In the genomic region with DNA sequence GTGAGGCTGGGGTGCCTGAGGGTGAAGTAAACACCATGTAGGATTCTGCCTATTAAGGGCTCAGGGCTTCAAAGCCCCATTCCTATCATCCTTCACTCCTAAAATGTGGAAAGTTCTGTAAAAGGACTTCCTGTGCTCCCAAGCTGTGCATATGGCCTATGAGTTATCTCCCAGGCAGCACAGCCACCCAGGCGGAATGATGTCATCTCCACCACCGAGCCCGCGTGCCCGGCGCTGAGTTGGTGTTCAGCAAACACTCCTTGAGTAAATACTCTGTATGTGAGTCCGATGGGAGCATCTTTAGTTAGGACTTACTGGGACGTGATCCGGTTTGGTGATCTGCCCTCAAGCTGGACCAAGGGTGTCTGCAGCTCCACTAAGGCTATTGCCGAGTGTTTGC, we compare ENCODE assay signal across 16 cellular contexts.
DNase-seq lines count a peak whose midpoint lies in the region; ATAC-seq and TF ChIP-seq lines count a peak whose summit lies in the region.
"Had no signal": no experiment of that assay in that cellular context is flagged by ENCODE, and none has a peak within 500 bp of the region (broad histone marks: within the 10 kb centered on the region; RNA-seq: fewer than 3 reads in every experiment).

No MANE protein-coding gene starts in this region.

- POLR2A ChIA-PET in Panc1 (lab: Charles Lee): no interaction called here

- in situ Hi-C loops in GM23248 (cut with MboI) (no loop called here), Panc1 (cut with HindIII; ENCODE audit: low pct_unique_long_range_greater_than_20kb, low sequenced_read_pairs) (no loop called here)

- CTCF ChIA-PET in Panc1 (lab: Charles Lee): interaction anchor here (0.7 kb wide), 1 partner anchor 77 kb away, joined by 3 read pairs; no protein-coding TSS in a partner anchor

- H3K4me1 ChIP-seq in GM23248 (ENCODE audit: insufficient read depth): no peaks in the 10 kb centered on the region
- H3K4me1 ChIP-seq in Panc1 (ENCODE audit: control insufficient read depth, insufficient read depth, low read length): no peaks in the 10 kb centered on the region
- H3K4me1 ChIP-seq in spleen: no peaks in the 10 kb centered on the region
- H3K4me1 ChIP-seq: SJCRH30, suprapubic skin had no signal

- H3K4me2 ChIP-seq in GM23248 (ENCODE audit: unreplicated experiment): no peak overlapping the region

- WGBS in GM23248 (ENCODE audit: low coverage in 1 of 2, low lambda C conversion rate in 2 of 2, missing lambda C conversion rate in 2 of 2), 2 experiments: 39 to 47% methylated on average over 10 of the region's 10 CpGs
- WGBS in spleen, 5 donors: 75 to 90% (median 84%) methylated on average over 10 of the region's 10 CpGs

- DNase-seq in AG08396 (ENCODE audit: low spot score) (peak; percentile 13), GM23248 (peak; percentile 20), Panc1 (ENCODE audit: low read depth, low spot score) (peak; percentile 8), foreskin fibroblast (peak; percentile 29 to 44), spleen (no peak), NCI-H82 (lab: John Stamatoyannopoulos, UW) (no peak), UCSD-AML1 (lab: John Stamatoyannopoulos, UW; ENCODE audit: unreplicated experiment) (no peak)
- DNase-seq: activated naive CD4-positive, alpha-beta T cell treated with anti-CD3 and anti-CD28 coated beads, Interleukin-2, amount 50 U/mL, for 16 hours; activated T-cell treated with anti-CD3 and anti-CD28 coated beads, Interleukin-2, amount 50 U/mL, for 4 hours; effector CD4-positive, alpha-beta T cell; glutamatergic neuron; NCI-H187 treated with DMSO at 0.1 percent for 48 hours; NCI-H446; SJCRH30 had no signal

- BruUV-seq in Panc1 (replicated peaks; lab: Mats Ljungman, UMichigan): no TSS peak

- H3K9me2 ChIP-seq in GM23248 (ENCODE audit: insufficient read depth): no peaks in the 10 kb centered on the region

- no peaks in the 10 kb centered on the region for H3K79me2 ChIP-seq in GM23248 (ENCODE audit: insufficient read depth)

- no peaks in the 10 kb centered on the region for H4K20me1 ChIP-seq in GM23248 (ENCODE audit: insufficient read depth)

- no peak for TF ChIP-seq POLR2A in spleen (IDR thresholded peaks at IDR 0.05)

- intact Hi-C loops in Panc1 (cut with micrococcal nuclease; ENCODE audit: unreplicated experiment): no loop called here
- intact Hi-C loops in spleen (cut with DNase I; ENCODE audit: low total_unique reads): no loop called here

- no peaks in the 10 kb centered on the region for H3F3A ChIP-seq in GM23248 (ENCODE audit: insufficient read depth)

- H3K4me3 ChIP-seq in GM23248: no peak overlapping the region
- H3K4me3 ChIP-seq in Panc1 (ENCODE audit: low read depth in 2 of 2, low read length in 2 of 2): no peak overlapping the region
- H3K4me3 ChIP-seq in foreskin fibroblast (ENCODE audit: low read depth in 1 of 2, low read length in 2 of 2): no peak overlapping the region
- no peak overlapping the region for H3K4me3 ChIP-seq in spleen
- H3K4me3 ChIP-seq: SJCRH30, suprapubic skin had no signal

- H3K9ac ChIP-seq in GM23248: no peak overlapping the region

- no peak overlapping the region for H2AFZ ChIP-seq in GM23248

- no peaks in the 10 kb centered on the region for H3K27me3 ChIP-seq in GM23248 (replicated peaks; ENCODE audit: insufficient read depth)
- no peaks in the 10 kb centered on the region for H3K27me3 ChIP-seq in Panc1 (ENCODE audit: control insufficient read depth, insufficient read depth, low read length)
- no peaks in the 10 kb centered on the region for H3K27me3 ChIP-seq in spleen (replicated peaks in 1 of 7)
- H3K27me3 ChIP-seq: SJCRH30 had no signal

- ATAC-seq in Panc1 (no peak), GM21360 (IDR thresholded peaks at IDR 0.05; ENCODE audit: unreplicated experiment) (no peak)
- ATAC-seq: activated T-cell treated with anti-CD3 and anti-CD28 coated beads, Interleukin-2, amount 50 U/mL, for 4 hours had no signal

- H3K27ac ChIP-seq in GM23248: no peak overlapping the region
- no peak overlapping the region for H3K27ac ChIP-seq in Panc1 (ENCODE audit: low read length)
- no peak overlapping the region for H3K27ac ChIP-seq in spleen
- H3K27ac ChIP-seq: SJCRH30, suprapubic skin had no signal

- H3K9me3 ChIP-seq in GM23248 (ENCODE audit: low read depth): no peaks in the 10 kb centered on the region
- H3K9me3 ChIP-seq in Panc1 (ENCODE audit: control insufficient read depth, insufficient read depth, low read depth, low read length): no peaks in the 10 kb centered on the region
- H3K9me3 ChIP-seq in spleen: no peaks in the 10 kb centered on the region
- H3K9me3 ChIP-seq: SJCRH30, suprapubic skin had no signal

- H3K36me3 ChIP-seq in GM23248 (ENCODE audit: low read depth) (no peaks in the 10 kb centered on the region), Panc1 (ENCODE audit: control insufficient read depth, insufficient read depth, low read length) (no peaks in the 10 kb centered on the region), spleen (no peaks in the 10 kb centered on the region)
- H3K36me3 ChIP-seq: SJCRH30, suprapubic skin had no signal

- TF ChIP-seq CTCF in Panc1 (IDR thresholded peaks at IDR 0.05) (no peak), foreskin fibroblast (IDR thresholded peaks at IDR 0.05; ENCODE audit: low read depth, low read length) (no peak), spleen (IDR thresholded peaks at IDR 0.05 in 8 of 11, conservative IDR thresholded peaks at IDR 0.05 in 3 of 11) (no peak)

Comparison
In these comparisons a context has a peak if more than half of its experiments do, and no peak if none do; other contexts are left out.
1. DNase-seq: peak in AG08396 (single experiment), GM23248 (single experiment), Panc1 (single experiment) and foreskin fibroblast (2 of 2); none in spleen (single experiment), NCI-H82 (single experiment) and UCSD-AML1 (single experiment).